10 cellular contexts compared by ENCODE assay signal in genomic region chr16:14119799-14120198, GRCh38.
"Had no signal": no experiment of that assay in that cellular context is flagged by ENCODE, and none has a peak within 500 bp of the region (broad histone marks: within the 10 kb centered on the region; RNA-seq: fewer than 3 reads in every experiment).

No MANE protein-coding gene starts in this region.

- H3K4me3 ChIP-seq: GM23338, K562 had no signal

- H3K27ac Mint-ChIP-seq: GM23338, HFFc6 had no signal

- ATAC-seq: GM23338, K562 had no signal

- H3K27ac ChIP-seq: HL-60 had no signal

- DNase-seq: H9, HCEC 1CT, HFFc6, IMR-90, KG1 had no signal

- FAIRE-seq: H1, H54, K562 had no signal

- H2AFZ ChIP-seq: GM23338 had no signal

- H3K9me3 Mint-ChIP-seq: GM23338, H9, HFFc6 had no signal

- H3K4me3 Mint-ChIP-seq: GM23338, H9, HFFc6 had no signal

- H3K4me2 ChIP-seq: GM23338 had no signal
